30 cellular contexts compared by ENCODE assay signal in the genomic region with DNA sequence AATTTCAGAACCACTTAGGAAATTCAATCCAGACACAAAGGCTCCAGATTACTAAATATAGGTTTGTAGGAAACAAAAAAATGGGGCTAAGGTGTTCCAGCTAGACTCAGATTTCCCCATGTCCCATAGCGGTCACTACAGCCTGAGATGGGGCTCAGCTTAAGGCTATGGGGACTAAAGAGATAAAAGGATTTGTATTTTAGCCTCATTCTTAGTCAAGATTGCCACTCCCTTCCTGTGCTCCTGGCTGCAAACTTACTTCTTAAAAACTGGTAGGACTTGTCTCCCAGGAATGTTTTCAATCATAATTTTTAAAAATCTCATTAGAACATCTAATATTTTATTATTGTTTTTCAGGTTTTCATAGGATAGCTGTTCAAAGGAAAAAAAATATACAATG.
"Had no signal": no experiment of that assay in that cellular context is flagged by ENCODE, and none has a peak within 500 bp of the region (broad histone marks: within the 10 kb centered on the region; RNA-seq: fewer than 3 reads in every experiment).

No MANE protein-coding gene starts in this region.

- H3K4me3 Mint-ChIP-seq: activated CD4-positive, alpha-beta T cell treated with anti-CD3 and anti-CD28 coated beads for 36 hours; activated CD4-positive, alpha-beta T cell treated with anti-CD3 and anti-CD28 coated beads, Interleukin-2, amount 10 ng/mL, durations not matched to agents 7 days and 5 days; activated CD8-positive, alpha-beta T cell treated with anti-CD3 and anti-CD28 coated beads, Interleukin-2, amount 10 ng/mL, durations not matched to agents 7 days and 5 days; activated naive CD4-positive, alpha-beta T cell treated with anti-CD3 and anti-CD28 coated beads, Interleukin-2, amount 50 U/mL, for 24 hours; activated naive CD8-positive, alpha-beta T cell treated with anti-CD3 and anti-CD28 coated beads, Interleukin-2, amount 10 ng/mL, durations not matched to agents 7 days and 5 days; activated T-cell treated with anti-CD3 and anti-CD28 coated beads, Interleukin-2, amount 50 U/mL, for 24 hours; IgD-negative memory B cell; WTC11 had no signal

- H3K27me3 ChIP-seq: ascending aorta had no signal

- H3K36me3 Mint-ChIP-seq: activated naive CD4-positive, alpha-beta T cell treated with anti-CD3 and anti-CD28 coated beads, Interleukin-2, amount 50 U/mL, for 24 hours; activated naive CD8-positive, alpha-beta T cell treated with anti-CD3 and anti-CD28 coated beads, Interleukin-2, amount 10 ng/mL, durations not matched to agents 7 days and 5 days; IgD-negative memory B cell; WTC11 had no signal

- FAIRE-seq: RCC 7860 had no signal

- H3K4me3 ChIP-seq: ascending aorta, MG63 had no signal

- H3K4me1 Mint-ChIP-seq: activated CD4-positive, alpha-beta T cell treated with anti-CD3 and anti-CD28 coated beads for 36 hours; activated CD4-positive, alpha-beta T cell treated with anti-CD3 and anti-CD28 coated beads, Interleukin-2, amount 10 ng/mL, durations not matched to agents 7 days and 5 days; activated naive CD4-positive, alpha-beta T cell treated with anti-CD3 and anti-CD28 coated beads, Interleukin-2, amount 50 U/mL, for 24 hours; activated naive CD8-positive, alpha-beta T cell treated with anti-CD3 and anti-CD28 coated beads, Interleukin-2, amount 10 ng/mL, durations not matched to agents 7 days and 5 days; IgD-negative memory B cell had no signal

- H3K4me1 ChIP-seq: ascending aorta had no signal

- H3K9me3 ChIP-seq: ascending aorta, MG63 had no signal

- DNase-seq: activated CD4-positive, alpha-beta T cell treated with anti-CD3 and anti-CD28 coated beads for 36 hours; activated CD4-positive, alpha-beta T cell treated with anti-CD3 and anti-CD28 coated beads, Interleukin-2, amount 10 ng/mL, durations not matched to agents 7 days and 5 days; activated CD4-positive, alpha-beta T cell treated with anti-CD3 and anti-CD28 coated beads, Interleukin-2, amount 50 U/mL, for 48 hours; activated CD8-positive, alpha-beta T cell treated with anti-CD3 and anti-CD28 coated beads, Interleukin-2, amount 10 ng/mL, durations not matched to agents 7 days and 5 days; activated gamma-delta T cell; activated naive CD4-positive, alpha-beta T cell treated with Interleukin-2 at 50 U/mL for 16 hours; activated naive CD8-positive, alpha-beta T cell treated with anti-CD3 and anti-CD28 coated beads, Interleukin-2, amount 10 ng/mL, durations not matched to agents 7 days and 5 days; activated T-cell treated with anti-CD3 and anti-CD28 coated beads, Interleukin-2, amount 50 U/mL, for 24 hours; amygdala; Karpas-422; KBM-7; MG63; NCI-H1048; NCI-H1105 treated with DMSO at 0.1 percent for 48 hours; NCI-H1436; NCI-H1694 treated with DMSO at 0.1 percent for 48 hours; NCI-H2029; NCI-H510A treated with DMSO at 0.1 percent for 48 hours; NCI-H526 treated with DMSO at 0.1 percent for 48 hours; NCI-H774; T1000 had no signal

- ATAC-seq: activated CD4-positive, alpha-beta T cell treated with anti-CD3 and anti-CD28 coated beads for 36 hours; activated CD4-positive, CD25-positive, alpha-beta regulatory T cell treated with anti-CD3 and anti-CD28 coated beads, Interleukin-2, amount 50 U/mL, for 24 hours; activated CD8-positive, alpha-beta T cell treated with anti-CD3 and anti-CD28 coated beads, Interleukin-2, amount 10 ng/mL, durations not matched to agents 7 days and 5 days; Right ventricle myocardium inferior had no signal

- H3K27ac Mint-ChIP-seq: activated CD4-positive, alpha-beta T cell treated with anti-CD3 and anti-CD28 coated beads for 36 hours; activated CD4-positive, alpha-beta T cell treated with anti-CD3 and anti-CD28 coated beads, Interleukin-2, amount 10 ng/mL, durations not matched to agents 7 days and 5 days; activated CD8-positive, alpha-beta T cell treated with anti-CD3 and anti-CD28 coated beads, Interleukin-2, amount 10 ng/mL, durations not matched to agents 7 days and 5 days; activated naive CD4-positive, alpha-beta T cell treated with anti-CD3 and anti-CD28 coated beads, Interleukin-2, amount 50 U/mL, for 24 hours; activated naive CD8-positive, alpha-beta T cell treated with anti-CD3 and anti-CD28 coated beads, Interleukin-2, amount 10 ng/mL, durations not matched to agents 7 days and 5 days; activated T-cell treated with anti-CD3 and anti-CD28 coated beads, Interleukin-2, amount 50 U/mL, for 24 hours; activated T-helper 2 cell treated with anti-CD3 and anti-CD28 coated beads, Interferon-gamma antibody, Interleukin-2, Interleukin-4, amounts not matched to agents 10 μg/mL and 5 μg/mL and 100 μg/mL, durations not matched to agents 14 hours and 24 hours and 36 hours; IgD-negative memory B cell; WTC11 had no signal

- H3K36me3 ChIP-seq: ascending aorta, MG63 had no signal

- H3K9me3 Mint-ChIP-seq: activated T-cell treated with anti-CD3 and anti-CD28 coated beads, Interleukin-2, amount 50 U/mL, for 24 hours; activated T-helper 2 cell treated with anti-CD3 and anti-CD28 coated beads, Interferon-gamma antibody, Interleukin-2, Interleukin-4, amounts not matched to agents 10 μg/mL and 5 μg/mL and 100 μg/mL, durations not matched to agents 14 hours and 24 hours and 36 hours had no signal

- H3K27ac ChIP-seq: ascending aorta, RWPE1 had no signal
